9 cellular contexts compared by ENCODE assay signal in genomic region chr9:124764774-124765438, GRCh38. TPM values are rescaled to one million over a fixed set of nuclear protein-coding genes. Genes with fewer than 3 reads are reported as not detected.
DNase-seq lines count a peak whose midpoint lies in the region; TF ChIP-seq lines count a peak whose summit lies in the region.
"Had no signal": no experiment of that assay in that cellular context is flagged by ENCODE, and none has a peak within 500 bp of the region (broad histone marks: within the 10 kb centered on the region; RNA-seq: fewer than 3 reads in every experiment).

No MANE protein-coding gene starts in this region.

- CTCF ChIA-PET in OCI-LY7 (lab: Charles Lee; ENCODE audit: unreplicated experiment): interaction anchor here (1.1 to 1.5 kb wide), 2 partner anchors 30 to 45 kb away, joined by 3 read pairs; no protein-coding TSS in a partner anchor

- H3K4me1 ChIP-seq in OCI-LY7 (ENCODE audit: insufficient read depth, low read length, poor library complexity, severe bottlenecking) (peaks cover 69% of the 10 kb centered on the region), hepatocyte (ENCODE audit: insufficient read depth) (no peaks in the 10 kb centered on the region), uterus (peaks cover 0 to 2% of the 10 kb centered on the region in 2 donors)

- TF ChIP-seq POLR2A in uterus (IDR thresholded peaks at IDR 0.05): no peak

- POLR2A ChIA-PET in OCI-LY7 (lab: Charles Lee): interaction anchor here (0.5 to 1.4 kb wide), 12 partner anchors 24 to 435 kb away, joined by 3 to 5 read pairs (median 3); no protein-coding TSS in a partner anchor

- H3K4me2 ChIP-seq in OCI-LY7 (ENCODE audit: low read length) (peak overlapping the region; percentile 96), hepatocyte (no peak overlapping the region)

- H3K36me3 ChIP-seq in OCI-LY7 (ENCODE audit: insufficient read depth, low read length) (no peaks in the 10 kb centered on the region), hepatocyte (replicated peaks; ENCODE audit: insufficient read depth, low read depth) (no peaks in the 10 kb centered on the region), uterus (no peaks in the 10 kb centered on the region)

- peaks cover 97% of the 10 kb centered on the region for H3K79me2 ChIP-seq in OCI-LY7 (ENCODE audit: insufficient read depth, low read depth, low read length)
- peaks cover 87% of the 10 kb centered on the region for H3K79me2 ChIP-seq in hepatocyte

- H2AFZ ChIP-seq in OCI-LY7 (ENCODE audit: low read length) (no peak overlapping the region), hepatocyte (no peak overlapping the region)

- H3K9me3 ChIP-seq in OCI-LY7 (ENCODE audit: low read length): no peaks in the 10 kb centered on the region
- no peaks in the 10 kb centered on the region for H3K9me3 ChIP-seq in hepatocyte (ENCODE audit: low read depth)
- no peaks in the 10 kb centered on the region for H3K9me3 ChIP-seq in uterus

- H4K20me1 ChIP-seq in OCI-LY7 (ENCODE audit: insufficient read depth, low read length): peaks cover 57% of the 10 kb centered on the region
- H4K20me1 ChIP-seq in hepatocyte (ENCODE audit: insufficient read depth, poor library complexity, severe bottlenecking): peaks cover 11% of the 10 kb centered on the region

- H3K27me3 ChIP-seq in hepatocyte (no peaks in the 10 kb centered on the region), uterus (peaks cover 10 to 12% of the 10 kb centered on the region in 2 donors)

- no peaks in the 10 kb centered on the region for H3K9me2 ChIP-seq in OCI-LY7 (ENCODE audit: insufficient read depth, low read length)
- no peaks in the 10 kb centered on the region for H3K9me2 ChIP-seq in hepatocyte (replicated peaks; ENCODE audit: insufficient read depth)

- peak; percentile 46 for TF ChIP-seq CTCF in GM20000 (IDR thresholded peaks at IDR 0.05; ENCODE audit: extremely low read depth, missing control alignments)
- TF ChIP-seq CTCF in OCI-LY7 (conservative IDR thresholded peaks at IDR 0.05; ENCODE audit: low read length): peak; percentile 78
- peak; percentile 32 for TF ChIP-seq CTCF in hepatocyte (IDR thresholded peaks at IDR 0.05; ENCODE audit: poor library complexity)
- no peak for TF ChIP-seq CTCF in uterus (IDR thresholded peaks at IDR 0.05)

- H3K4me3 ChIP-seq in OCI-LY7 (ENCODE audit: low read depth, low read length, poor library complexity, severe bottlenecking) (peak overlapping the region; percentile 49), hepatocyte (no peak overlapping the region), uterus (no peak overlapping the region)

- H3K27ac ChIP-seq in OCI-LY7 (ENCODE audit: low read depth, low read length, poor library complexity, severe bottlenecking): peak overlapping the region; percentile 56
- H3K27ac ChIP-seq in hepatocyte: no peak overlapping the region
- H3K27ac ChIP-seq in uterus: no peak overlapping the region

- no TSS peak for BruUV-seq in OCI-LY7 (replicated peaks; lab: Mats Ljungman, UMichigan)

- intact Hi-C loops in OCI-LY7 (cut with micrococcal nuclease; ENCODE audit: unreplicated experiment) (loop anchor here (1.0 kb wide), 2 partner anchors 31 to 53 kb away; no protein-coding TSS in a partner anchor), uterus (cut with DNase I; ENCODE audit: low total_unique reads) (no loop called here)

- WGBS in hepatocyte (ENCODE audit: low lambda C conversion rate, missing lambda C conversion rate): 72% methylated on average over 6 of the region's 6 CpGs

- DNase-seq in AG20443 (ENCODE audit: low spot score) (peak; percentile 31), GM20000 (ENCODE audit: low spot score) (peak; percentile 61), OCI-LY7 (ENCODE audit: low spot score) (peak; percentile 80), hepatocyte (ENCODE audit: low spot score) (no peak), uterus (no peak), C1 segment of cervical spinal cord (lab: John Stamatoyannopoulos, UW) (no peak), GF-D8 (lab: John Stamatoyannopoulos, UW) (no peak)
- no peak for DNase-seq in effector CD4-positive, alpha-beta T cell
- DNase-seq: T-cell had no signal

RNA-seq across cellular contexts. Expression of gene NR6A1, which starts 6.2 kb away (rescaled TPM):
- 13.0 and 17.5 TPM in 2 replicates for total RNA-seq in OCI-LY7 (2014; rRNA removed; shearing (Covaris generic))
- 21.7 and 23.0 TPM in 2 replicates for total RNA-seq in OCI-LY7 (2022)
- 4.0 and 4.5 TPM in 2 replicates for total RNA-seq in hepatocyte
- 1.2 and 3.0 TPM in 2 replicates for polyA plus RNA-seq in hepatocyte
- total RNA-seq in uterus: 1 to 10 TPM in 2 of 4 donors, under 1 TPM in 1, not detected in 1; under 0.01 to 2.6 (median 1.3) TPM

RNA-seq across cellular contexts. Expression of gene OLFML2A, which starts 12.0 kb away (rescaled TPM):
- total RNA-seq in OCI-LY7 (2014; rRNA removed; shearing (Covaris generic)): 3.4 and 4.4 TPM in 2 replicates
- total RNA-seq in OCI-LY7 (2022): 6.0 and 6.7 TPM in 2 replicates
- total RNA-seq in hepatocyte: 2.6 and 3.4 TPM in 2 replicates
- polyA plus RNA-seq in hepatocyte: 1.2 and 2.2 TPM in 2 replicates
- total RNA-seq in uterus: 10 to 100 TPM; 21.3 to 86.5 (median 71.8) TPM

Comparison
In these comparisons a context has a peak if more than half of its experiments do, and no peak if none do; other contexts are left out.
1. DNase-seq: peak in AG20443 (single experiment), GM20000 (single experiment) and OCI-LY7 (single experiment); none in hepatocyte (single experiment), effector CD4-positive, alpha-beta T cell (single experiment), uterus (0 of 2), C1 segment of cervical spinal cord (0 of 14) and GF-D8 (single experiment).
2. CTCF ChIP-seq: peak in GM20000 (single experiment), OCI-LY7 (single experiment) and hepatocyte (single experiment); none in uterus (0 of 4).